ENCODE assay signal across 12 cellular contexts in genomic region chr5:123708074-123708806, GRCh38.
DNase-seq lines count a peak whose midpoint lies in the region; ATAC-seq lines count a peak whose summit lies in the region.
"Had no signal": no experiment of that assay in that cellular context is flagged by ENCODE, and none has a peak within 500 bp of the region (broad histone marks: within the 10 kb centered on the region; RNA-seq: fewer than 3 reads in every experiment).

No MANE protein-coding gene starts in this region.

- no peaks in the 10 kb centered on the region for H3K36me3 Mint-ChIP-seq in activated naive CD8-positive, alpha-beta T cell treated with anti-CD3 and anti-CD28 coated beads, Interleukin-2, amount 50 U/mL, for 24 hours (ENCODE audit: low read depth)

- no peak overlapping the region for H3K27ac Mint-ChIP-seq in activated naive CD8-positive, alpha-beta T cell treated with anti-CD3 and anti-CD28 coated beads, Interleukin-2, amount 50 U/mL, for 24 hours
- H3K27ac Mint-ChIP-seq: activated CD4-positive, alpha-beta T cell treated with anti-CD3 and anti-CD28 coated beads, Interleukin-2, amount 10 ng/mL, durations not matched to agents 7 days and 5 days; effector memory CD8-positive, alpha-beta T cell; naive B cell had no signal

- no peak for ATAC-seq in activated naive CD8-positive, alpha-beta T cell treated with anti-CD3 and anti-CD28 coated beads, Interleukin-2, amount 50 U/mL, for 24 hours
- ATAC-seq: effector memory CD8-positive, alpha-beta T cell had no signal

- H3K27me3 Mint-ChIP-seq in activated naive CD8-positive, alpha-beta T cell treated with anti-CD3 and anti-CD28 coated beads, Interleukin-2, amount 50 U/mL, for 24 hours: no peaks in the 10 kb centered on the region
- H3K27me3 Mint-ChIP-seq: activated CD4-positive, alpha-beta T cell treated with anti-CD3 and anti-CD28 coated beads, Interleukin-2, amount 10 ng/mL, durations not matched to agents 7 days and 5 days; effector memory CD8-positive, alpha-beta T cell; naive B cell had no signal

- H3K4me1 Mint-ChIP-seq in activated naive CD8-positive, alpha-beta T cell treated with anti-CD3 and anti-CD28 coated beads, Interleukin-2, amount 50 U/mL, for 24 hours: no peaks in the 10 kb centered on the region
- H3K4me1 Mint-ChIP-seq: activated CD4-positive, alpha-beta T cell treated with anti-CD3 and anti-CD28 coated beads, Interleukin-2, amount 10 ng/mL, durations not matched to agents 7 days and 5 days; naive B cell had no signal

- DNase-seq in Caki2 (ENCODE audit: low read depth): peak; percentile 75
- peak; percentile 62 to 88 for DNase-seq in NCI-H446 (lab: John Stamatoyannopoulos, UW)
- DNase-seq in dedifferentiated amniotic fluid mesenchymal stem cell (ENCODE audit: extremely low spot score): peak; percentile 33
- DNase-seq in myocyte (ENCODE audit: low read depth): peak; percentile 82
- DNase-seq in NCI-H1436 (lab: John Stamatoyannopoulos, UW): no peak
- no peak for DNase-seq in pons (ENCODE audit: low spot score)
- DNase-seq in OCI-M2 (lab: John Stamatoyannopoulos, UW; ENCODE audit: unreplicated experiment): no peak
- DNase-seq in activated naive CD8-positive, alpha-beta T cell treated with anti-CD3 and anti-CD28 coated beads, Interleukin-2, amount 50 U/mL, for 24 hours: no peak
- DNase-seq: activated CD4-positive, alpha-beta T cell treated with anti-CD3 and anti-CD28 coated beads, Interleukin-2, amount 10 ng/mL, durations not matched to agents 7 days and 5 days; effector memory CD8-positive, alpha-beta T cell; naive B cell; NCI-H510A had no signal

- no peak overlapping the region for H3K4me3 Mint-ChIP-seq in activated naive CD8-positive, alpha-beta T cell treated with anti-CD3 and anti-CD28 coated beads, Interleukin-2, amount 50 U/mL, for 24 hours
- H3K4me3 Mint-ChIP-seq: activated CD4-positive, alpha-beta T cell treated with anti-CD3 and anti-CD28 coated beads, Interleukin-2, amount 10 ng/mL, durations not matched to agents 7 days and 5 days; effector memory CD8-positive, alpha-beta T cell; naive B cell had no signal

- in situ Hi-C loops in Caki2 (cut with HindIII; ENCODE audit: low pct_unique_long_range_greater_than_20kb, low sequenced_read_pairs): no loop called here

- H3K9me3 Mint-ChIP-seq in activated naive CD8-positive, alpha-beta T cell treated with anti-CD3 and anti-CD28 coated beads, Interleukin-2, amount 50 U/mL, for 24 hours: peaks cover 10% of the 10 kb centered on the region
- H3K9me3 Mint-ChIP-seq: activated CD4-positive, alpha-beta T cell treated with anti-CD3 and anti-CD28 coated beads, Interleukin-2, amount 10 ng/mL, durations not matched to agents 7 days and 5 days had no signal

Comparison
In these comparisons a context has a peak if more than half of its experiments do, and no peak if none do; other contexts are left out.
1. DNase-seq: peak in Caki2 (single experiment), NCI-H446 (2 of 2), dedifferentiated amniotic fluid mesenchymal stem cell (single experiment) and myocyte (single experiment); none in NCI-H1436 (single experiment), pons (single experiment), OCI-M2 (single experiment) and activated naive CD8-positive, alpha-beta T cell treated with anti-CD3 and anti-CD28 coated beads, Interleukin-2, amount 50 U/mL, for 24 hours (single experiment).